In genomic region chr3:40189118-40189517, GRCh38 we compare ENCODE assay signal across 23 cellular contexts.
"Had no signal": no experiment of that assay in that cellular context is flagged by ENCODE, and none has a peak within 500 bp of the region (broad histone marks: within the 10 kb centered on the region; RNA-seq: fewer than 3 reads in every experiment).

No MANE protein-coding gene starts in this region.

- H3K27ac ChIP-seq: brain microvascular endothelial cell had no signal

- H3K9me3 Mint-ChIP-seq: activated CD4-positive, alpha-beta memory T cell treated with anti-CD3 and anti-CD28 coated beads, Interleukin-2, amount 10 ng/mL, durations not matched to agents 7 days and 5 days; activated CD4-positive, alpha-beta T cell treated with anti-CD3 and anti-CD28 coated beads, Interleukin-2, amount 10 ng/mL, durations not matched to agents 7 days and 5 days; activated naive CD4-positive, alpha-beta T cell treated with anti-CD3 and anti-CD28 coated beads, Interleukin-2, amount 10 ng/mL, durations not matched to agents 7 days and 5 days; activated naive CD4-positive, alpha-beta T cell treated with anti-CD3 and anti-CD28 coated beads, Interleukin-2, amount 50 U/mL, for 72 hours; activated naive CD8-positive, alpha-beta T cell treated with anti-CD3 and anti-CD28 coated beads, Interleukin-2, amount 10 ng/mL, durations not matched to agents 7 days and 5 days; activated T-cell treated with anti-CD3 and anti-CD28 coated beads, Interleukin-2, amount 50 U/mL, for 24 hours; activated T-cell treated with anti-CD3 and anti-CD28 coated beads, Interleukin-2, amount 50 U/mL, for 72 hours; endodermal cell had no signal

- H3K27me3 ChIP-seq: brain microvascular endothelial cell had no signal

- H3K27ac Mint-ChIP-seq: activated CD4-positive, alpha-beta memory T cell treated with anti-CD3 and anti-CD28 coated beads, Interleukin-2, amount 10 ng/mL, durations not matched to agents 7 days and 5 days; activated CD4-positive, alpha-beta T cell treated with anti-CD3 and anti-CD28 coated beads, Interleukin-2, amount 10 ng/mL, durations not matched to agents 7 days and 5 days; activated naive CD4-positive, alpha-beta T cell treated with anti-CD3 and anti-CD28 coated beads, Interleukin-2, amount 10 ng/mL, durations not matched to agents 7 days and 5 days; activated naive CD4-positive, alpha-beta T cell treated with anti-CD3 and anti-CD28 coated beads, Interleukin-2, amount 50 U/mL, for 72 hours; activated naive CD8-positive, alpha-beta T cell treated with anti-CD3 and anti-CD28 coated beads, Interleukin-2, amount 10 ng/mL, durations not matched to agents 7 days and 5 days; activated T-cell treated with anti-CD3 and anti-CD28 coated beads, Interleukin-2, amount 50 U/mL, for 24 hours; activated T-cell treated with anti-CD3 and anti-CD28 coated beads, Interleukin-2, amount 50 U/mL, for 72 hours; endodermal cell had no signal

- H3K4me3 Mint-ChIP-seq: activated CD4-positive, alpha-beta memory T cell treated with anti-CD3 and anti-CD28 coated beads, Interleukin-2, amount 10 ng/mL, durations not matched to agents 7 days and 5 days; activated CD4-positive, alpha-beta T cell treated with anti-CD3 and anti-CD28 coated beads, Interleukin-2, amount 10 ng/mL, durations not matched to agents 7 days and 5 days; activated naive CD4-positive, alpha-beta T cell treated with anti-CD3 and anti-CD28 coated beads, Interleukin-2, amount 10 ng/mL, durations not matched to agents 7 days and 5 days; activated naive CD8-positive, alpha-beta T cell treated with anti-CD3 and anti-CD28 coated beads, Interleukin-2, amount 10 ng/mL, durations not matched to agents 7 days and 5 days; activated T-cell treated with anti-CD3 and anti-CD28 coated beads, Interleukin-2, amount 50 U/mL, for 24 hours; activated T-cell treated with anti-CD3 and anti-CD28 coated beads, Interleukin-2, amount 50 U/mL, for 72 hours; endodermal cell had no signal

- H3K4me1 Mint-ChIP-seq: activated CD4-positive, alpha-beta memory T cell treated with anti-CD3 and anti-CD28 coated beads, Interleukin-2, amount 10 ng/mL, durations not matched to agents 7 days and 5 days; activated CD4-positive, alpha-beta T cell treated with anti-CD3 and anti-CD28 coated beads, Interleukin-2, amount 10 ng/mL, durations not matched to agents 7 days and 5 days; activated naive CD4-positive, alpha-beta T cell treated with anti-CD3 and anti-CD28 coated beads, Interleukin-2, amount 10 ng/mL, durations not matched to agents 7 days and 5 days had no signal

- DNase-seq: activated CD4-positive, alpha-beta memory T cell treated with anti-CD3 and anti-CD28 coated beads, Interleukin-2, amount 10 ng/mL, durations not matched to agents 7 days and 5 days; activated CD4-positive, alpha-beta T cell treated with anti-CD3 and anti-CD28 coated beads for 1 hour; activated CD4-positive, alpha-beta T cell treated with anti-CD3 and anti-CD28 coated beads for 4 hours; activated CD4-positive, alpha-beta T cell treated with anti-CD3 and anti-CD28 coated beads, Interleukin-2, amount 10 ng/mL, durations not matched to agents 7 days and 5 days; activated CD4-positive, alpha-beta T cell treated with anti-CD3 and anti-CD28 coated beads, Interleukin-2, amount 50 U/mL, for 4 hours; activated CD8-positive, alpha-beta memory T cell treated with anti-CD3 and anti-CD28 coated beads, Interleukin-2, amount 50 U/mL, for 48 hours; activated gamma-delta T cell; activated naive CD4-positive, alpha-beta T cell; activated naive CD4-positive, alpha-beta T cell treated with anti-CD3 and anti-CD28 coated beads, Interleukin-2, amount 10 ng/mL, durations not matched to agents 7 days and 5 days; activated naive CD8-positive, alpha-beta T cell treated with anti-CD3 and anti-CD28 coated beads, Interleukin-2, amount 10 ng/mL, durations not matched to agents 7 days and 5 days; activated T-cell treated with anti-CD3 and anti-CD28 coated beads for 4 hours; activated T-cell treated with anti-CD3 and anti-CD28 coated beads, Interleukin-2, amount 50 U/mL, for 24 hours; activated T-cell treated with anti-CD3 and anti-CD28 coated beads, Interleukin-2, amount 50 U/mL, for 72 hours; anterior cingulate cortex; brain microvascular endothelial cell; caudate nucleus; effector memory CD4-positive, alpha-beta T cell; foreskin fibroblast; T-helper 1 cell; T-helper 2 cell had no signal

- H3K36me3 Mint-ChIP-seq: activated naive CD4-positive, alpha-beta T cell treated with anti-CD3 and anti-CD28 coated beads, Interleukin-2, amount 10 ng/mL, durations not matched to agents 7 days and 5 days; activated naive CD4-positive, alpha-beta T cell treated with anti-CD3 and anti-CD28 coated beads, Interleukin-2, amount 50 U/mL, for 72 hours; activated naive CD8-positive, alpha-beta T cell treated with anti-CD3 and anti-CD28 coated beads, Interleukin-2, amount 10 ng/mL, durations not matched to agents 7 days and 5 days had no signal

- ATAC-seq: activated naive CD4-positive, alpha-beta T cell treated with anti-CD3 and anti-CD28 coated beads, Interleukin-2, amount 50 U/mL, for 72 hours; activated T-cell treated with anti-CD3 and anti-CD28 coated beads, Interleukin-2, amount 50 U/mL, for 72 hours; esophagus mucosa had no signal

- H3K27me3 Mint-ChIP-seq: activated CD4-positive, alpha-beta T cell treated with anti-CD3 and anti-CD28 coated beads, Interleukin-2, amount 10 ng/mL, durations not matched to agents 7 days and 5 days; activated naive CD4-positive, alpha-beta T cell treated with anti-CD3 and anti-CD28 coated beads, Interleukin-2, amount 10 ng/mL, durations not matched to agents 7 days and 5 days; activated T-cell treated with anti-CD3 and anti-CD28 coated beads, Interleukin-2, amount 50 U/mL, for 24 hours had no signal
